ENCODE assay signal across 9 cellular contexts in genomic region chr14:56482306-56482705, GRCh38.
DNase-seq lines count a peak whose midpoint lies in the region; TF ChIP-seq lines count a peak whose summit lies in the region.
"Had no signal": no experiment of that assay in that cellular context is flagged by ENCODE, and none has a peak within 500 bp of the region (broad histone marks: within the 10 kb centered on the region; RNA-seq: fewer than 3 reads in every experiment).

No MANE protein-coding gene starts in this region.

- intact Hi-C loops in CD14-positive monocyte (cut with micrococcal nuclease) = no loop called here

- H3K9me3 ChIP-seq in AG04450 (ENCODE audit: control insufficient read depth, insufficient read depth, low read length) = no peaks in the 10 kb centered on the region
- no peaks in the 10 kb centered on the region for H3K9me3 ChIP-seq in CD8-positive, alpha-beta memory T cell (ENCODE audit: low read length)
- H3K9me3 ChIP-seq: body of pancreas had no signal

- H3K4me3 Mint-ChIP-seq in CD8-positive, alpha-beta memory T cell = no peak overlapping the region
- H3K4me3 Mint-ChIP-seq in osteocyte (ENCODE audit: unreplicated experiment) (no peak overlapping the region), CD14-positive monocyte (no peak overlapping the region)

- H3K27ac Mint-ChIP-seq in CD8-positive, alpha-beta memory T cell = no peak overlapping the region
- no peak overlapping the region for H3K27ac Mint-ChIP-seq in osteocyte (ENCODE audit: unreplicated experiment)
- no peak overlapping the region for H3K27ac Mint-ChIP-seq in CD14-positive monocyte

- TF ChIP-seq CTCF in AG04450 (IDR thresholded peaks at IDR 0.05; ENCODE audit: low read depth, low read length) = peak; percentile 21; the same call in 1 of the 2 replicates
- TF ChIP-seq CTCF in GM20000 (IDR thresholded peaks at IDR 0.05; ENCODE audit: extremely low read depth, missing control alignments) = no peak
- peak; percentile 43 for TF ChIP-seq CTCF in epithelial cell of proximal tubule (conservative IDR thresholded peaks at IDR 0.05; ENCODE audit: low read depth, low read length)
- TF ChIP-seq CTCF in osteocyte (IDR thresholded peaks at IDR 0.05) = no peak
- TF ChIP-seq CTCF in CD14-positive monocyte (IDR thresholded peaks at IDR 0.05) = no peak

- no peaks in the 10 kb centered on the region for H3K36me3 Mint-ChIP-seq in CD8-positive, alpha-beta memory T cell
- H3K36me3 Mint-ChIP-seq in osteocyte (ENCODE audit: unreplicated experiment) (no peaks in the 10 kb centered on the region), CD14-positive monocyte (no peaks in the 10 kb centered on the region)

- H3K36me3 ChIP-seq in CD8-positive, alpha-beta memory T cell (ENCODE audit: insufficient read depth, low read length) = no peaks in the 10 kb centered on the region

- peaks cover 3 to 26% of the 10 kb centered on the region in 2 donors for H3K27me3 Mint-ChIP-seq in CD8-positive, alpha-beta memory T cell
- peaks cover 35% of the 10 kb centered on the region for H3K27me3 Mint-ChIP-seq in osteocyte (ENCODE audit: unreplicated experiment)
- peaks cover 0 to 6% (median 0%) of the 10 kb centered on the region in 3 donors for H3K27me3 Mint-ChIP-seq in CD14-positive monocyte (ENCODE audit: low read depth in 3 of 3)

- no peak overlapping the region for H3K27ac ChIP-seq in AG04450 (ENCODE audit: low read depth, low read length)
- H3K27ac ChIP-seq in CD8-positive, alpha-beta memory T cell (ENCODE audit: low read depth, low read length) = no peak overlapping the region
- H3K27ac ChIP-seq: body of pancreas had no signal

- H3K4me3 ChIP-seq in AG04450 (ENCODE audit: low read depth, low read length) = no peak overlapping the region
- no peak overlapping the region for H3K4me3 ChIP-seq in epithelial cell of proximal tubule (ENCODE audit: low read depth, low read length)
- H3K4me3 ChIP-seq in CD8-positive, alpha-beta memory T cell (ENCODE audit: low read length) = no peak overlapping the region
- H3K4me3 ChIP-seq: body of pancreas had no signal

- peaks cover 8% of the 10 kb centered on the region for H3K27me3 ChIP-seq in AG04450 (ENCODE audit: control insufficient read depth, insufficient read depth, low read length)
- peaks cover 3% of the 10 kb centered on the region for H3K27me3 ChIP-seq in CD8-positive, alpha-beta memory T cell (ENCODE audit: insufficient read depth, low read length, poor library complexity, severe bottlenecking)
- H3K27me3 ChIP-seq: body of pancreas had no signal

- no peaks in the 10 kb centered on the region for H3K9me3 Mint-ChIP-seq in CD8-positive, alpha-beta memory T cell
- no peaks in the 10 kb centered on the region for H3K9me3 Mint-ChIP-seq in osteocyte (ENCODE audit: unreplicated experiment)
- no peaks in the 10 kb centered on the region for H3K9me3 Mint-ChIP-seq in CD14-positive monocyte

- no peaks in the 10 kb centered on the region for H3K4me1 ChIP-seq in CD8-positive, alpha-beta memory T cell (ENCODE audit: insufficient read depth, low read length)
- H3K4me1 ChIP-seq: body of pancreas had no signal

- DNase-seq in AG04450 (ENCODE audit: low read depth, low spot score) = no peak
- DNase-seq in GM20000 (ENCODE audit: low spot score) = peak; percentile 8
- peak; percentile 97 for DNase-seq in NCI-H82 (lab: John Stamatoyannopoulos, UW)
- no peak for DNase-seq in epithelial cell of proximal tubule (ENCODE audit: low read depth)
- DNase-seq in CD8-positive, alpha-beta memory T cell = no peak
- DNase-seq in osteocyte (ENCODE audit: extremely low spot score, unreplicated experiment) = no peak
- DNase-seq in CD14-positive monocyte (ENCODE audit: low spot score) = no peak
- DNase-seq in DMS114 treated with DMSO at 0.1 percent for 48 hours (lab: John Stamatoyannopoulos, UW; ENCODE audit: unreplicated experiment) = no peak

- POLR2A ChIA-PET in AG04450 (lab: Yijun Ruan, JAX) = no interaction called here
- POLR2A ChIA-PET in CD8-positive, alpha-beta memory T cell (lab: Charles Lee) = no interaction called here

- H3K4me1 Mint-ChIP-seq in CD8-positive, alpha-beta memory T cell = no peaks in the 10 kb centered on the region
- H3K4me1 Mint-ChIP-seq in osteocyte (ENCODE audit: unreplicated experiment) (no peaks in the 10 kb centered on the region), CD14-positive monocyte (no peaks in the 10 kb centered on the region)

- CTCF ChIA-PET in AG04450 (lab: Charles Lee) = interaction anchor here (0.7 to 1.9 kb wide), 3 partner anchors 9 to 1044 kb away, joined by 3 to 5 read pairs (median 5); no protein-coding TSS in a partner anchor
- CTCF ChIA-PET in CD8-positive, alpha-beta memory T cell (lab: Charles Lee) = interaction anchor here (2.7 kb wide), 1 partner anchor 9 kb away, joined by 6 read pairs; no protein-coding TSS in a partner anchor

Comparison
In these comparisons a context has a peak if more than half of its experiments do, and no peak if none do; other contexts are left out.
1. DNase-seq: peak in GM20000 (single experiment) and NCI-H82 (single experiment); none in AG04450 (single experiment), epithelial cell of proximal tubule (single experiment), CD8-positive, alpha-beta memory T cell (0 of 5), osteocyte (single experiment), CD14-positive monocyte (single experiment) and DMS114 treated with DMSO at 0.1 percent for 48 hours (single experiment).
2. CTCF ChIP-seq: peak in AG04450 (single experiment) and epithelial cell of proximal tubule (single experiment); none in GM20000 (single experiment), osteocyte (single experiment) and CD14-positive monocyte (single experiment).